Comparison of ENCODE assay signal across 17 cellular contexts in genomic region chr10:5474642-5475041, GRCh38. TPM values are rescaled to one million over a fixed set of nuclear protein-coding genes. Genes with fewer than 3 reads are reported as not detected.
"Had no signal": no experiment of that assay in that cellular context is flagged by ENCODE, and none has a peak within 500 bp of the region (broad histone marks: within the 10 kb centered on the region; RNA-seq: fewer than 3 reads in every experiment).

No MANE protein-coding gene starts in this region.

RNA-seq across cellular contexts. Expression of gene CALML5, which starts 24.7 kb away (rescaled TPM):
- total RNA-seq: activated CD4-positive, alpha-beta memory T cell treated with anti-CD3 and anti-CD28 coated beads for 36 hours; activated CD4-positive, alpha-beta T cell treated with anti-CD3 and anti-CD28 coated beads, Interleukin-2, amount 10 ng/mL, durations not matched to agents 24 days and 14 days; activated T-helper 2 cell treated with anti-CD3 and anti-CD28 coated beads, Interferon-gamma antibody, Interleukin-2, Interleukin-4, amounts not matched to agents 10 μg/mL and 5 μg/mL and 100 μg/mL, durations not matched to agents 14 hours and 24 hours and 36 hours; cardiac muscle cell; endothelial cell of umbilical vein; glomerular endothelial cell; heart right ventricle; left lung; lower lobe of right lung; mononuclear cell; natural killer cell; occipital lobe; psoas muscle; T-helper 17 cell; thyroid gland; upper lobe of left lung had no signal
- polyA plus RNA-seq: cardiac muscle cell, endothelial cell of umbilical vein, heart right ventricle, psoas muscle had no signal

RNA-seq across cellular contexts. Expression of gene CALML3, which starts 50.1 kb away (rescaled TPM):
- total RNA-seq: activated CD4-positive, alpha-beta memory T cell treated with anti-CD3 and anti-CD28 coated beads for 36 hours; activated CD4-positive, alpha-beta T cell treated with anti-CD3 and anti-CD28 coated beads, Interleukin-2, amount 10 ng/mL, durations not matched to agents 24 days and 14 days; activated T-helper 2 cell treated with anti-CD3 and anti-CD28 coated beads, Interferon-gamma antibody, Interleukin-2, Interleukin-4, amounts not matched to agents 10 μg/mL and 5 μg/mL and 100 μg/mL, durations not matched to agents 14 hours and 24 hours and 36 hours; cardiac muscle cell; endothelial cell of umbilical vein; glomerular endothelial cell; heart right ventricle; left lung; lower lobe of right lung; mononuclear cell; natural killer cell; occipital lobe; psoas muscle; stomach; T-helper 17 cell; upper lobe of left lung had no signal
- polyA plus RNA-seq: cardiac muscle cell, endothelial cell of umbilical vein had no signal
